Comparison of ENCODE assay signal across 11 cellular contexts in the genomic region with DNA sequence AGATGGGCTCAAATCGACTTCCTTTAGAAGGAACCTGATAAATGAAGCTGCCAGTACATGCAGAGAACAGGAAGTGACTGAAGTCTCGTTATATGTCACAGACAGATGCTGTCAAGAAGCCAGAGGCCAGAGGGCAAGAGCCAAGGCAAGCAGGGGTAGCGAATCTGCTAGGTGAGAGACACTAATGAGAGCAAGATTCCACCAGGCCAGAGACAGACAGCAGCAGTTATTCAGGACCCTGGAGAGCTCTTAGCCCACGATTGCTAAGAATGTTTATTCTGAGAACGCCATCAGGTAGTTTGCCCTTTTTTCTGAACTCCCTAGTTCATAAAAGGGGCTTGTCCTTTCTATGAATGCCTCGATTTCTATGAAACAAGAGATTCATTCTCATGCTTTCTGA.
DNase-seq lines count a peak whose midpoint lies in the region; ATAC-seq, FAIRE-seq and TF ChIP-seq lines count a peak whose summit lies in the region.
"Had no signal": no experiment of that assay in that cellular context is flagged by ENCODE, and none has a peak within 500 bp of the region (broad histone marks: within the 10 kb centered on the region; RNA-seq: fewer than 3 reads in every experiment).

No MANE protein-coding gene starts in this region.

- DNase-seq in DMS53 treated with DMSO at 0.1 percent for 48 hours (lab: John Stamatoyannopoulos, UW; ENCODE audit: unreplicated experiment) (peak; percentile 10), HEK293T (ENCODE audit: extremely low spot score) (peak; percentile 30), islet precursor cell (peak; percentile 57), small intestine (no peak), NCI-H1105 treated with DMSO at 0.1 percent for 48 hours (lab: John Stamatoyannopoulos, UW) (no peak)
- DNase-seq in stimulated activated naive CD4-positive, alpha-beta T cell treated with Interleukin-2 at 50 U/mL for 16 hours (lab: John Stamatoyannopoulos, UW): no peak
- DNase-seq: head of caudate nucleus, ovary had no signal

- no peak overlapping the region for H3K4me3 ChIP-seq in small intestine (ENCODE audit: low read depth in 1 of 2, low read length in 2 of 2)
- H3K4me3 ChIP-seq: adrenal gland, ovary had no signal

- H3K36me3 ChIP-seq in small intestine (ENCODE audit: control insufficient read depth in 2 of 2, insufficient read depth in 2 of 2, low read length in 2 of 2): no peaks in the 10 kb centered on the region
- H3K36me3 ChIP-seq: adrenal gland, ovary had no signal

- POLR2A ChIA-PET in HEK293T (lab: Yijun Ruan, JAX): no interaction called here

- TF ChIP-seq CTCF in VCaP (conservative IDR thresholded peaks at IDR 0.05): no peak

- no peak for ATAC-seq in GM21737 (IDR thresholded peaks at IDR 0.05; ENCODE audit: unreplicated experiment)

- 16 to 20% (median 19%) methylated on average over 6 of the region's 6 CpGs for WGBS in small intestine, 3 donors

- CTCF ChIA-PET in HEK293T (lab: Yijun Ruan, JAX): no interaction called here

- H3K4me1 ChIP-seq in small intestine (ENCODE audit: control insufficient read depth in 2 of 2, insufficient read depth in 1 of 2, low read depth in 1 of 2, low read length in 1 of 2): no peaks in the 10 kb centered on the region
- H3K4me1 ChIP-seq: adrenal gland had no signal

- H3K27ac ChIP-seq in VCaP: peak overlapping the region; percentile 44
- no peak overlapping the region for H3K27ac ChIP-seq in small intestine (ENCODE audit: low read depth in 1 of 2, low read length in 1 of 2)
- H3K27ac ChIP-seq: adrenal gland, ovary had no signal

- no peaks in the 10 kb centered on the region for H3K9me3 ChIP-seq in small intestine (ENCODE audit: control insufficient read depth, low read depth)
- H3K9me3 ChIP-seq: adrenal gland, ovary had no signal

- H3K27me3 ChIP-seq in small intestine (ENCODE audit: control insufficient read depth in 2 of 2, insufficient read depth in 2 of 2, low read length in 2 of 2): no peaks in the 10 kb centered on the region
- H3K27me3 ChIP-seq: adrenal gland, ovary had no signal

- FAIRE-seq in small intestine (lab: Jason Lieb, UNC): no peak

TF ChIP-seq in HEK293T, 16 proteins besides CTCF, POLR2A, EP300 and RAD21:
- TF ChIP-seq FOXK2 (IDR thresholded peaks at IDR 0.05) (no peak), FOXA1 (IDR thresholded peaks at IDR 0.05) (no peak), LEF1 (IDR thresholded peaks at IDR 0.05; ENCODE audit: borderline replicate concordance) (no peak), HDGF (IDR thresholded peaks at IDR 0.05; ENCODE audit: borderline replicate concordance) (no peak), FOXM1 (IDR thresholded peaks at IDR 0.05; ENCODE audit: borderline replicate concordance) (no peak), ZNF384 (IDR thresholded peaks at IDR 0.05) (no peak), NFRKB (IDR thresholded peaks at IDR 0.05) (no peak), SP1 (IDR thresholded peaks at IDR 0.05) (no peak), L3MBTL2 (conservative IDR thresholded peaks at IDR 0.05) (no peak), SUZ12 (IDR thresholded peaks at IDR 0.05) (no peak), ARNT (IDR thresholded peaks at IDR 0.05) (no peak), BHLHE40 (IDR thresholded peaks at IDR 0.05; ENCODE audit: borderline replicate concordance) (no peak)

Comparison
In these comparisons a context has a peak if more than half of its experiments do, and no peak if none do; other contexts are left out.
1. DNase-seq: peak in DMS53 treated with DMSO at 0.1 percent for 48 hours (single experiment), HEK293T (single experiment) and islet precursor cell (single experiment); none in small intestine (single experiment), stimulated activated naive CD4-positive, alpha-beta T cell treated with Interleukin-2 at 50 U/mL for 16 hours (single experiment) and NCI-H1105 treated with DMSO at 0.1 percent for 48 hours (single experiment).